In genomic region chr5:190366-191035, GRCh38 we compare ENCODE assay signal across 15 cellular contexts. TPM values are rescaled to one million over a fixed set of nuclear protein-coding genes. Genes with fewer than 3 reads are reported as not detected.
A peak's percentile ranks its signal among the peaks of the same experiment; 100 is the strongest.
DNase-seq lines count a peak whose midpoint lies in the region; ATAC-seq, FAIRE-seq and TF ChIP-seq lines count a peak whose summit lies in the region.
"Had no signal": no experiment of that assay in that cellular context is flagged by ENCODE, and none has a peak within 500 bp of the region (broad histone marks: within the 10 kb centered on the region; RNA-seq: fewer than 3 reads in every experiment).

No MANE protein-coding gene starts in this region.

- no peak for FAIRE-seq in RCC 7860 (lab: Jason Lieb, UNC)
- FAIRE-seq in kidney (lab: Jason Lieb, UNC) = no peak
- FAIRE-seq: endometrium had no signal

- H2AFZ ChIP-seq in osteoblast (ENCODE audit: low read length) = no peak overlapping the region

- intact Hi-C loops in kidney (cut with DNase I) = no loop called here

- ATAC-seq in GM21723 (IDR thresholded peaks at IDR 0.05; ENCODE audit: unreplicated experiment) (peak; percentile 35), GM18502 (IDR thresholded peaks at IDR 0.05; ENCODE audit: poor library complexity, unreplicated experiment) (no peak)
- ATAC-seq: naive thymus-derived CD4-positive, alpha-beta T cell had no signal

- H3K9ac ChIP-seq in kidney (ENCODE audit: low read length in 2 of 2) = no peak overlapping the region

- no peak overlapping the region for H3K4me2 ChIP-seq in osteoblast (ENCODE audit: insufficient read depth, low read length)

- TF ChIP-seq CTCF in GM12865 (IDR thresholded peaks at IDR 0.05; ENCODE audit: insufficient read depth, low read depth, low read length, missing control alignments) = no peak
- no peak for TF ChIP-seq CTCF in osteoblast (IDR thresholded peaks at IDR 0.05; ENCODE audit: extremely low read depth, low read depth, low read length)
- no peak for TF ChIP-seq CTCF in kidney (IDR thresholded peaks at IDR 0.05; ENCODE audit: borderline replicate concordance, extremely low read depth, insufficient read depth)

- DNase-seq in GM12865 (ENCODE audit: low read depth) (peak; percentile 30), RPMI8226 (peak; percentile 56), osteoblast (ENCODE audit: insufficient read length, low spot score, missing footprints) (peak; percentile 10), A172 (ENCODE audit: low spot score) (no peak), RCC 7860 (ENCODE audit: low spot score) (no peak), kidney (no peak)
- DNase-seq: activated CD4-positive, alpha-beta T cell treated with anti-CD3 and anti-CD28 coated beads for 1 hour; H9; naive thymus-derived CD4-positive, alpha-beta T cell; NCI-H2029 treated with DMSO at 0.1 percent for 48 hours; stimulated activated CD4-positive, alpha-beta T cell treated with anti-CD3 and anti-CD28 coated beads, Interleukin-2, amount 100 ng/mL, for 24 hours had no signal

- H3K36me3 ChIP-seq in osteoblast (ENCODE audit: insufficient read depth, low read length) = no peaks in the 10 kb centered on the region
- no peaks in the 10 kb centered on the region for H3K36me3 ChIP-seq in kidney (ENCODE audit: control insufficient read depth in 1 of 2, insufficient read depth in 2 of 2, low read length in 2 of 2)

- no peak overlapping the region for H3K27ac ChIP-seq in osteoblast (ENCODE audit: low read depth, low read length)
- no peak overlapping the region for H3K27ac ChIP-seq in kidney (ENCODE audit: low read depth in 2 of 2, low read length in 2 of 2)

- peaks cover 4% of the 10 kb centered on the region for H3K4me1 ChIP-seq in osteoblast (ENCODE audit: insufficient read depth, low read length)
- H3K4me1 ChIP-seq in kidney (ENCODE audit: control insufficient read depth in 1 of 2, insufficient read depth in 1 of 2, low read depth in 1 of 2, low read length in 2 of 2) = peaks cover 3 to 14% of the 10 kb centered on the region in 2 donors

- H3K9me3 ChIP-seq in osteoblast (ENCODE audit: low read depth, low read length) = no peaks in the 10 kb centered on the region
- H3K9me3 ChIP-seq in kidney (ENCODE audit: control insufficient read depth in 1 of 2, low read length in 2 of 2) = no peaks in the 10 kb centered on the region

- H3K4me3 ChIP-seq in GM12865 (ENCODE audit: low read depth, low read length) = no peak overlapping the region
- H3K4me3 ChIP-seq in osteoblast (ENCODE audit: insufficient read depth, low read length) = no peak overlapping the region
- no peak overlapping the region for H3K4me3 ChIP-seq in kidney (ENCODE audit: low read length in 2 of 2)

- H3K79me2 ChIP-seq in osteoblast (ENCODE audit: insufficient read depth, low read length) = no peaks in the 10 kb centered on the region

- H4K20me1 ChIP-seq in osteoblast (ENCODE audit: insufficient read depth, low read length) = peaks cover 4% of the 10 kb centered on the region

- peaks cover 36% of the 10 kb centered on the region for H3K27me3 ChIP-seq in osteoblast (ENCODE audit: insufficient read depth, low read length)

RNA-seq across cellular contexts. Expression of gene LRRC14B, which starts 0.8 kb away (rescaled TPM):
- total RNA-seq in osteoblast (under 0.01 TPM in 1 of 2 replicates, not detected in the other), kidney (not detected)
- not detected in 2 replicates for total RNA-seq in A172 (2014; rRNA removed; shearing (Covaris generic))
- polyA plus RNA-seq in kidney (ENCODE audit: insufficient read depth, low read depth, low replicate concordance) = not detected
- total RNA-seq: H9; naive thymus-derived CD4-positive, alpha-beta T cell had no signal
- polyA plus RNA-seq: adipose tissue had no signal

RNA-seq across cellular contexts. Expression of gene CCDC127, which starts 27.5 kb away (rescaled TPM):
- total RNA-seq in osteoblast (4.3 and 6.2 TPM in 2 replicates), kidney (5.9 TPM)
- 6.2 and 6.3 TPM in 2 replicates for total RNA-seq in A172 (2014; rRNA removed; shearing (Covaris generic))
- 3.2 TPM for polyA plus RNA-seq in kidney (ENCODE audit: insufficient read depth, low read depth, low replicate concordance)

RNA-seq across cellular contexts. Expression of gene SDHA, which starts 27.6 kb away (rescaled TPM):
- total RNA-seq in osteoblast (83.6 and 84.6 TPM in 2 replicates), kidney (135 TPM)
- total RNA-seq in A172 (2014; rRNA removed; shearing (Covaris generic)) = 89.1 and 106 TPM in 2 replicates
- polyA plus RNA-seq in kidney (ENCODE audit: insufficient read depth, low read depth, low replicate concordance) = 256 TPM

Comparison
In these comparisons a context has a peak if more than half of its experiments do, and no peak if none do; other contexts are left out.
1. DNase-seq: peak in GM12865 (single experiment), RPMI8226 (single experiment) and osteoblast (single experiment); none in A172 (single experiment), RCC 7860 (single experiment) and kidney (single experiment).